In the genomic region with DNA sequence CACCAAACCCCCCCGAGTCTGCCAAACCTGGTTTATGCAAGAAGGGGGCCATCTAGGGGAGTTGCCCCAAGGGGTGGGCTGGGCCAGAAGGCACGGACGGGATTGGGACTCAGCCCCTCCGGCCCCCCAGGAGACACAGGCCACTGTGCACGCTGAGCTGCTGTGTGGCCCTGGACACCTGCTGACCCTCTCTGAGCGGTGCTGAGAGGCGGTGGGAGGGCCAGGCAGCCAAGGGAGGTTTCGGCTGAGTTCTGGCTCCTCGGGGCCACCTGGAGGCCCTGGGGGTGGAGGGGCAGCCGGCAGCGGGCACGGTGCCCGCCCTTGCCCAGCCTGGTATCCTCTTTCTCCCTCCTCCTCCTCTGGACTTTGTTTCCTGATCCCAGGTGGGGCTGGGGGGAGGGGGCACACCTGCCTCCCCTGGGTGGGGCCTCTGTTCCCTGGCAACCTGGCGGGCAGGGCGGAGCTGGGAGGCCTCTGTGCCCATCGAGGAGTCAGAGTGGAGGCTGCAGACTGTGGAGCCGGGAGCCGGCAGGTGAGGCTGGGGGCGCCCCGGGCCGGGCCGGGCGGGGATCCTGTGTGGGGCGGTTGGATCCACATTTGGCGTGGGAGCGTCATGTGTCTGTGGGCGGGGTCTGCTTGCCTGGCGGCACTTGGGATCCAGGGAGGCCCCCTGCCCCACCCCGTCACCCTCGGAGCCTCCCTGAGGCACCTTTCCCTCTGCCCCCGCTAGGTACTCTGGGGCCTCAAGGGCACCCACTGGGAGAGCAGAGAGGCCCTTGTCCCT, we compare ENCODE assay signal across 13 cellular contexts. TPM values are rescaled to one million over a fixed set of nuclear protein-coding genes. Genes with fewer than 3 reads are reported as not detected.
DNase-seq lines count a peak whose midpoint lies in the region; ATAC-seq, FAIRE-seq and TF ChIP-seq lines count a peak whose summit lies in the region.
"Had no signal": no experiment of that assay in that cellular context is flagged by ENCODE, and none has a peak within 500 bp of the region (broad histone marks: within the 10 kb centered on the region; RNA-seq: fewer than 3 reads in every experiment).

A gene with protein sequence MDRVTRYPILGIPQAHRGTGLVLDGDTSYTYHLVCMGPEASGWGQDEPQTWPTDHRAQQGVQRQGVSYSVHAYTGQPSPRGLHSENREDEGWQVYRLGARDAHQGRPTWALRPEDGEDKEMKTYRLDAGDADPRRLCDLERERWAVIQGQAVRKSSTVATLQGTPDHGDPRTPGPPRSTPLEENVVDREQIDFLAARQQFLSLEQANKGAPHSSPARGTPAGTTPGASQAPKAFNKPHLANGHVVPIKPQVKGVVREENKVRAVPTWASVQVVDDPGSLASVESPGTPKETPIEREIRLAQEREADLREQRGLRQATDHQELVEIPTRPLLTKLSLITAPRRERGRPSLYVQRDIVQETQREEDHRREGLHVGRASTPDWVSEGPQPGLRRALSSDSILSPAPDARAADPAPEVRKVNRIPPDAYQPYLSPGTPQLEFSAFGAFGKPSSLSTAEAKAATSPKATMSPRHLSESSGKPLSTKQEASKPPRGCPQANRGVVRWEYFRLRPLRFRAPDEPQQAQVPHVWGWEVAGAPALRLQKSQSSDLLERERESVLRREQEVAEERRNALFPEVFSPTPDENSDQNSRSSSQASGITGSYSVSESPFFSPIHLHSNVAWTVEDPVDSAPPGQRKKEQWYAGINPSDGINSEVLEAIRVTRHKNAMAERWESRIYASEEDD (plus strand): TSS at position 473 of the 784 bp plus-strand sequence. CDS start 5,835 bp downstream, outside the sequence.

- peak within 1 kb of the TSS; percentile 78 for H3K9ac ChIP-seq in GM23248

- H4K20me1 ChIP-seq in GM23248 (ENCODE audit: insufficient read depth) (no peaks in the 10 kb centered on the region), osteoblast (ENCODE audit: insufficient read depth, low read length) (no peaks in the 10 kb centered on the region)

- 54 to 74% methylated on average over 8 to 31 of the region's 31 CpGs for WGBS in GM23248 (ENCODE audit: low coverage in 1 of 2, low lambda C conversion rate in 2 of 2, missing lambda C conversion rate in 2 of 2), 2 experiments

- H2AFZ ChIP-seq in GM23248, result peak within 1 kb of the TSS; percentile 81
- peak within 1 kb of the TSS; percentile 80 for H2AFZ ChIP-seq in osteoblast (ENCODE audit: low read length)

- H3K27ac ChIP-seq in GM23248, result peak within 1 kb of the TSS; percentile 83
- H3K27ac ChIP-seq in osteoblast (ENCODE audit: low read depth, low read length), result peak within 1 kb of the TSS; percentile 92

- H3K9me3 ChIP-seq in GM23248 (ENCODE audit: low read depth), result no peaks in the 10 kb centered on the region
- H3K9me3 ChIP-seq in osteoblast (ENCODE audit: low read depth, low read length), result peaks cover 5% of the 10 kb centered on the region

- H3K79me2 ChIP-seq in GM23248 (ENCODE audit: insufficient read depth), result no peaks in the 10 kb centered on the region
- no peaks in the 10 kb centered on the region for H3K79me2 ChIP-seq in osteoblast (ENCODE audit: insufficient read depth, low read length)

- H3K4me3 ChIP-seq in GM23248 (no peak within 1 kb of the TSS), bronchial epithelial cell (ENCODE audit: low read depth, low read length) (peak within 1 kb of the TSS; percentile 58), osteoblast (ENCODE audit: insufficient read depth, low read length) (no peak within 1 kb of the TSS)

- DNase-seq in GM23248 (no peak), NCI-H226 (peak; percentile 45), bronchial epithelial cell (ENCODE audit: low read depth) (peak; percentile 66), osteoblast (ENCODE audit: insufficient read length, low spot score, missing footprints) (no peak), UCSD-AML1 (lab: John Stamatoyannopoulos, UW; ENCODE audit: unreplicated experiment) (no peak)
- DNase-seq: activated T-cell treated with anti-CD3 and anti-CD28 coated beads, Interleukin-2, amount 50 U/mL, for 1 hour; KBM-7; posterior cingulate gyrus had no signal

- H3K36me3 ChIP-seq in GM23248 (ENCODE audit: low read depth) (no peaks in the 10 kb centered on the region), bronchial epithelial cell (ENCODE audit: control insufficient read depth, insufficient read depth, low read length) (peaks cover 6% of the 10 kb centered on the region), osteoblast (ENCODE audit: insufficient read depth, low read length) (no peaks in the 10 kb centered on the region)

- TF ChIP-seq CTCF in bronchial epithelial cell (IDR thresholded peaks at IDR 0.05; ENCODE audit: insufficient read depth, low read length, severe bottlenecking), result no peak
- TF ChIP-seq CTCF in osteoblast (IDR thresholded peaks at IDR 0.05; ENCODE audit: extremely low read depth, low read depth, low read length), result no peak

- FAIRE-seq in bronchial epithelial cell (lab: Jason Lieb, UNC), result no peak

- H3K4me1 ChIP-seq in GM23248 (ENCODE audit: insufficient read depth) (peaks cover 10% of the 10 kb centered on the region; the same call in 1 of the 2 replicates), osteoblast (ENCODE audit: insufficient read depth, low read length) (peaks cover 21% of the 10 kb centered on the region)

- in situ Hi-C loops in GM23248 (cut with MboI), result no loop called here

- no peaks in the 10 kb centered on the region for H3F3A ChIP-seq in GM23248 (ENCODE audit: insufficient read depth)

- ATAC-seq in GM18505 (IDR thresholded peaks at IDR 0.05; ENCODE audit: unreplicated experiment) (no peak), GM21447 (IDR thresholded peaks at IDR 0.05; ENCODE audit: unreplicated experiment) (no peak), HG03521 (IDR thresholded peaks at IDR 0.05; ENCODE audit: unreplicated experiment) (no peak)

- no peaks in the 10 kb centered on the region for H3K9me2 ChIP-seq in GM23248 (ENCODE audit: insufficient read depth)

- H3K4me2 ChIP-seq in GM23248 (ENCODE audit: unreplicated experiment) (peak within 1 kb of the TSS; percentile 29), osteoblast (ENCODE audit: insufficient read depth, low read length) (peak within 1 kb of the TSS; percentile 51)

- no peak for TF ChIP-seq POLR2A in GM18505 (IDR thresholded peaks at IDR 0.05; ENCODE audit: borderline replicate concordance, extremely low read depth, insufficient read depth, insufficient read length)

- no peaks in the 10 kb centered on the region for H3K27me3 ChIP-seq in GM23248 (replicated peaks; ENCODE audit: insufficient read depth)
- H3K27me3 ChIP-seq in bronchial epithelial cell (ENCODE audit: control insufficient read depth, insufficient read depth, low read length), result no peaks in the 10 kb centered on the region
- no peaks in the 10 kb centered on the region for H3K27me3 ChIP-seq in osteoblast (ENCODE audit: insufficient read depth, low read length)

RNA-seq across cellular contexts. Expression of the gene that starts here (rescaled TPM):
- total RNA-seq in GM23248 (2014; rRNA removed; shearing (Covaris generic)), result not detected in 2 replicates
- polyA plus RNA-seq in GM23248 (2016; fragmentation: Nextera tagmentation; extraction: Ambion mirVana), result 0.13 TPM in 1 of 2 replicates, not detected in the other
- total RNA-seq in bronchial epithelial cell (105 and 138 TPM in 2 replicates), osteoblast (0.36 and 0.59 TPM in 2 replicates)
- total RNA-seq: CD4-positive, alpha-beta memory T cell; T-helper 1 cell treated with Interleukin-12 subunit alpha and Interleukin-12 subunit beta and Interleukin-4 antibody, amounts not matched to agents 30 ng/mL and 1 ng/mL, for 36 hours had no signal
- polyA plus RNA-seq: CD4-positive, alpha-beta memory T cell had no signal

Comparison
In these comparisons a context has a peak if more than half of its experiments do, and no peak if none do; other contexts are left out.
1. RNA of the gene that starts here (total RNA-seq): 105 to 138 TPM in bronchial epithelial cell; 0.36 to 0.59 TPM in osteoblast and not detected in GM23248; every median in the first group is over 10 times any median in the second.
2. DNase-seq: peak in NCI-H226 (single experiment) and bronchial epithelial cell (single experiment); none in GM23248 (single experiment), osteoblast (single experiment) and UCSD-AML1 (single experiment).